In genomic region chr13:73984949-73985691, GRCh38 we compare ENCODE assay signal across 11 cellular contexts.
DNase-seq lines count a peak whose midpoint lies in the region; ATAC-seq and TF ChIP-seq lines count a peak whose summit lies in the region.
"Had no signal": no experiment of that assay in that cellular context is flagged by ENCODE, and none has a peak within 500 bp of the region (broad histone marks: within the 10 kb centered on the region; RNA-seq: fewer than 3 reads in every experiment).

No MANE protein-coding gene starts in this region.

- H3K36me3 ChIP-seq in mesendoderm (ENCODE audit: control insufficient read depth, insufficient read depth, low read length) = no peaks in the 10 kb centered on the region
- H3K36me3 ChIP-seq in SK-N-SH (replicated peaks in 1 of 2; ENCODE audit: control insufficient read depth in 1 of 2, insufficient read depth in 2 of 2, low read length in 1 of 2) = peaks cover 4 to 20% of the 10 kb centered on the region in 2 experiments

- WGBS in mesendoderm (ENCODE audit: extremely low coverage, insufficient coverage, low lambda C conversion rate) = no CpG with 5 or more reads among the region's 11 CpGs
- 94% methylated on average over 11 of the region's 11 CpGs for WGBS in SK-N-SH (ENCODE audit: low lambda C conversion rate)

- H3K27ac ChIP-seq in mesendoderm (ENCODE audit: low read depth, low read length) (peak overlapping the region; percentile 11), SK-N-SH (ENCODE audit: low read depth in 2 of 2, low read length in 1 of 2) (no peak overlapping the region)
- H3K27ac ChIP-seq: brain microvascular endothelial cell had no signal

- H4K20me1 ChIP-seq in SK-N-SH (ENCODE audit: insufficient read depth) = no peaks in the 10 kb centered on the region

- H3K27ac Mint-ChIP-seq in stimulated activated memory B cell treated with anti-CD40 and anti-IgM and Interleukin-4, amounts not matched to agents 10 μg/mL and 1 μg/mL and 100 μg/mL, for 72 hours = peak overlapping the region; percentile 28

- H3K27me3 ChIP-seq in mesendoderm (ENCODE audit: insufficient read depth, low read length, poor library complexity) (no peaks in the 10 kb centered on the region), SK-N-SH (ENCODE audit: insufficient read depth) (no peaks in the 10 kb centered on the region)
- H3K27me3 ChIP-seq: brain microvascular endothelial cell had no signal

- DNase-seq in NCI-H2081 (lab: John Stamatoyannopoulos, UW) = peak; percentile 32 to 60
- no peak for DNase-seq in NCI-H2081 treated with DMSO at 0.1 percent for 48 hours (lab: John Stamatoyannopoulos, UW)
- DNase-seq in activated T-cell treated with anti-CD3 and anti-CD28 coated beads, Interleukin-2, amount 50 U/mL, for 4 hours = peak; percentile 80
- DNase-seq in mesendoderm = peak; percentile 48
- DNase-seq in SK-N-SH = no peak
- DNase-seq: 8988T, brain microvascular endothelial cell, NCI-H446 had no signal

- H3K27me3 Mint-ChIP-seq in activated T-cell treated with anti-CD3 and anti-CD28 coated beads, Interleukin-2, amount 50 U/mL, for 4 hours (ENCODE audit: low read depth) = no peaks in the 10 kb centered on the region
- no peaks in the 10 kb centered on the region for H3K27me3 Mint-ChIP-seq in stimulated activated memory B cell treated with anti-CD40 and anti-IgM and Interleukin-4, amounts not matched to agents 10 μg/mL and 1 μg/mL and 100 μg/mL, for 72 hours

- peak overlapping the region; percentile 2 for H3K56ac ChIP-seq in mesendoderm (ENCODE audit: low read length)

- POLR2A ChIA-PET in SK-N-SH (lab: Yijun Ruan, JAX) = no interaction called here

- no peak for TF ChIP-seq CTCF in SK-N-SH (IDR thresholded peaks at IDR 0.05)

- CTCF ChIA-PET in SK-N-SH (lab: Yijun Ruan, JAX) = no interaction called here

- H3K79me1 ChIP-seq in mesendoderm (ENCODE audit: low read length) = no peaks in the 10 kb centered on the region

- no peak overlapping the region for H3K4me3 ChIP-seq in mesendoderm (ENCODE audit: low read length)
- H3K4me3 ChIP-seq in SK-N-SH (ENCODE audit: low read depth in 2 of 2, low read length in 1 of 2) = no peak overlapping the region

- peaks cover 7% of the 10 kb centered on the region for H3K4me1 ChIP-seq in mesendoderm (ENCODE audit: control insufficient read depth, low read depth, low read length)
- peaks cover 0 to 12% of the 10 kb centered on the region in 2 experiments; a peak in 2 of 4 replicates for H3K4me1 ChIP-seq in SK-N-SH (ENCODE audit: control insufficient read depth in 1 of 2, insufficient read depth in 2 of 2, low read depth in 1 of 2, low read length in 1 of 2)

- H3K23ac ChIP-seq in mesendoderm (ENCODE audit: low read length) = no peak overlapping the region

- H3K36me3 Mint-ChIP-seq in activated T-cell treated with anti-CD3 and anti-CD28 coated beads, Interleukin-2, amount 50 U/mL, for 4 hours (ENCODE audit: insufficient read depth) = peaks cover 11% of the 10 kb centered on the region
- peaks cover 22% of the 10 kb centered on the region for H3K36me3 Mint-ChIP-seq in stimulated activated memory B cell treated with anti-CD40 and anti-IgM and Interleukin-4, amounts not matched to agents 10 μg/mL and 1 μg/mL and 100 μg/mL, for 72 hours

- H3K4me2 ChIP-seq in mesendoderm (ENCODE audit: low read length) (no peak overlapping the region), SK-N-SH (no peak overlapping the region)

- no peaks in the 10 kb centered on the region for H3K9me3 ChIP-seq in SK-N-SH

- no peaks in the 10 kb centered on the region; the same call in 1 of the 2 replicates for H3K9me2 ChIP-seq in SK-N-SH

- no peaks in the 10 kb centered on the region for H3F3A ChIP-seq in SK-N-SH (replicated peaks; ENCODE audit: insufficient read depth)

- H4K5ac ChIP-seq in mesendoderm (ENCODE audit: low read length) = no peak overlapping the region

- TF ChIP-seq RAD21 in SK-N-SH (IDR thresholded peaks at IDR 0.05; ENCODE audit: low read length) = no peak

- no peak overlapping the region for H2AFZ ChIP-seq in SK-N-SH (ENCODE audit: low read depth)

- no peak overlapping the region for H2BK120ac ChIP-seq in mesendoderm (ENCODE audit: low read depth, low read length)

- H2BK15ac ChIP-seq in mesendoderm (replicated peaks; ENCODE audit: low read depth) = no peak overlapping the region

- no peak overlapping the region for H3K18ac ChIP-seq in mesendoderm (ENCODE audit: low read length)

- H2AK5ac ChIP-seq in mesendoderm (ENCODE audit: low read length) = no peak overlapping the region

- ATAC-seq in activated T-cell treated with anti-CD3 and anti-CD28 coated beads, Interleukin-2, amount 50 U/mL, for 4 hours = peak; percentile 93 to 94
- no peak for ATAC-seq in stimulated activated memory B cell treated with anti-CD40 and anti-IgM and Interleukin-4, amounts not matched to agents 10 μg/mL and 1 μg/mL and 100 μg/mL, for 72 hours
- ATAC-seq in HG02970 (IDR thresholded peaks at IDR 0.05; ENCODE audit: low FRiP score, unreplicated experiment) (no peak), HG02623 (IDR thresholded peaks at IDR 0.05; ENCODE audit: unreplicated experiment) (no peak)

- H3K4me3 Mint-ChIP-seq in activated T-cell treated with anti-CD3 and anti-CD28 coated beads, Interleukin-2, amount 50 U/mL, for 4 hours = peak overlapping the region; percentile 75
- no peak overlapping the region for H3K4me3 Mint-ChIP-seq in stimulated activated memory B cell treated with anti-CD40 and anti-IgM and Interleukin-4, amounts not matched to agents 10 μg/mL and 1 μg/mL and 100 μg/mL, for 72 hours

- peaks cover 43% of the 10 kb centered on the region for H3K4me1 Mint-ChIP-seq in activated T-cell treated with anti-CD3 and anti-CD28 coated beads, Interleukin-2, amount 50 U/mL, for 4 hours (ENCODE audit: low read depth)
- H3K4me1 Mint-ChIP-seq in stimulated activated memory B cell treated with anti-CD40 and anti-IgM and Interleukin-4, amounts not matched to agents 10 μg/mL and 1 μg/mL and 100 μg/mL, for 72 hours = peaks cover 31% of the 10 kb centered on the region

- no peak overlapping the region for H3K4ac ChIP-seq in mesendoderm (ENCODE audit: low read depth, low read length)

- no peaks in the 10 kb centered on the region for H3K9me3 Mint-ChIP-seq in activated T-cell treated with anti-CD3 and anti-CD28 coated beads, Interleukin-2, amount 50 U/mL, for 4 hours
- H3K9me3 Mint-ChIP-seq in stimulated activated memory B cell treated with anti-CD40 and anti-IgM and Interleukin-4, amounts not matched to agents 10 μg/mL and 1 μg/mL and 100 μg/mL, for 72 hours = peaks cover 6% of the 10 kb centered on the region

- H3K9ac ChIP-seq in mesendoderm (ENCODE audit: low read length) = no peak overlapping the region
- H3K9ac ChIP-seq in SK-N-SH = no peak overlapping the region

- H2BK5ac ChIP-seq in mesendoderm (ENCODE audit: low read length) = no peak overlapping the region

- no peak for TF ChIP-seq EP300 in SK-N-SH (IDR thresholded peaks at IDR 0.05; ENCODE audit: borderline replicate concordance in 1 of 2, low read depth in 1 of 2, low read length in 1 of 2)

- H4K8ac ChIP-seq in mesendoderm (ENCODE audit: low read depth, low read length) = no peak overlapping the region

- H3K79me2 ChIP-seq in mesendoderm (ENCODE audit: control insufficient read depth, insufficient read depth, low read length) (no peaks in the 10 kb centered on the region), SK-N-SH (ENCODE audit: insufficient read depth) (no peaks in the 10 kb centered on the region)

TF ChIP-seq in SK-N-SH, 30 proteins besides CTCF, POLR2A, EP300 and RAD21:
- TF ChIP-seq GATA2 (CRISPR knock-in tag; IDR thresholded peaks at IDR 0.05) (no peak), TAF1 (IDR thresholded peaks at IDR 0.05; ENCODE audit: borderline replicate concordance, low read depth, low read length) (no peak), RXRA (IDR thresholded peaks at IDR 0.05; ENCODE audit: borderline replicate concordance, low read depth) (no peak), USF1 (IDR thresholded peaks at IDR 0.05; ENCODE audit: borderline replicate concordance, low read depth) (no peak), TCF12 (IDR thresholded peaks at IDR 0.05) (no peak)

Comparison
In these comparisons a context has a peak if more than half of its experiments do, and no peak if none do; other contexts are left out.
1. DNase-seq: peak in NCI-H2081 (2 of 2), activated T-cell treated with anti-CD3 and anti-CD28 coated beads, Interleukin-2, amount 50 U/mL, for 4 hours (single experiment) and mesendoderm (single experiment); none in NCI-H2081 treated with DMSO at 0.1 percent for 48 hours (single experiment) and SK-N-SH (single experiment).
2. ATAC-seq: peak in activated T-cell treated with anti-CD3 and anti-CD28 coated beads, Interleukin-2, amount 50 U/mL, for 4 hours (2 of 2); none in stimulated activated memory B cell treated with anti-CD40 and anti-IgM and Interleukin-4, amounts not matched to agents 10 μg/mL and 1 μg/mL and 100 μg/mL, for 72 hours (single experiment), HG02970 (single experiment) and HG02623 (single experiment).